8 cellular contexts compared by ENCODE assay signal in genomic region chr19:40605201-40605971, GRCh38. TPM values are rescaled to one million over a fixed set of nuclear protein-coding genes. Genes with fewer than 3 reads are reported as not detected.
DNase-seq lines count a peak whose midpoint lies in the region; ATAC-seq, FAIRE-seq and TF ChIP-seq lines count a peak whose summit lies in the region.

No MANE protein-coding gene starts in this region.

- H3K9ac ChIP-seq in MM.1S (ENCODE audit: low read length) (peak overlapping the region; percentile 65), astrocyte (ENCODE audit: low read length) (peak overlapping the region; percentile 33)

- H3K79me2 ChIP-seq in MM.1S (ENCODE audit: low read length), result no peaks in the 10 kb centered on the region
- no peaks in the 10 kb centered on the region for H3K79me2 ChIP-seq in astrocyte (ENCODE audit: insufficient read depth, low read length)

- H3K36me3 ChIP-seq in MM.1S (replicated peaks; ENCODE audit: insufficient read depth, low read length) (no peaks in the 10 kb centered on the region), astrocyte (ENCODE audit: insufficient read depth, low read length) (no peaks in the 10 kb centered on the region)

- TF ChIP-seq CTCF in 22Rv1 (IDR thresholded peaks at IDR 0.05) (peak; percentile 48), MM.1S (IDR thresholded peaks at IDR 0.05; ENCODE audit: low read length) (no peak; the same call in 1 of the 2 replicates), astrocyte (IDR thresholded peaks at IDR 0.05; ENCODE audit: insufficient read depth, low read depth, low read length) (no peak)

- H3K4me1 Mint-ChIP-seq in T-helper 17 cell, result peaks cover 53% of the 10 kb centered on the region
- H3K4me1 Mint-ChIP-seq in astrocyte (ENCODE audit: low read depth, unreplicated experiment), result peaks cover 11% of the 10 kb centered on the region

- H3F3A ChIP-seq in MM.1S (ENCODE audit: insufficient read depth, low read length), result peaks cover 27% of the 10 kb centered on the region

- H3K36me3 Mint-ChIP-seq in T-helper 17 cell (ENCODE audit: low read depth) (peaks cover 2% of the 10 kb centered on the region), astrocyte (ENCODE audit: low read depth, unreplicated experiment) (no peaks in the 10 kb centered on the region)

- H3K4me2 ChIP-seq in MM.1S (ENCODE audit: low read depth, low read length) (peak overlapping the region; percentile 99), astrocyte (ENCODE audit: low read length) (peak overlapping the region; percentile 89)

- H3K9me3 ChIP-seq in MM.1S (replicated peaks; ENCODE audit: insufficient read depth, low read length), result no peaks in the 10 kb centered on the region
- no peaks in the 10 kb centered on the region for H3K9me3 ChIP-seq in T-helper 17 cell (ENCODE audit: control insufficient read depth, low read length, poor library complexity, severe bottlenecking)
- H3K9me3 ChIP-seq in astrocyte (ENCODE audit: insufficient read depth, low read depth, low read length), result no peaks in the 10 kb centered on the region

- H3K4me1 ChIP-seq in MM.1S (ENCODE audit: low read length) (peaks cover 31% of the 10 kb centered on the region), astrocyte (ENCODE audit: insufficient read depth, low read length) (peaks cover 51% of the 10 kb centered on the region)

- H3K9me3 Mint-ChIP-seq in astrocyte (ENCODE audit: unreplicated experiment), result no peaks in the 10 kb centered on the region

- no peak for FAIRE-seq in astrocyte (lab: Jason Lieb, UNC)

- H3K27me3 ChIP-seq in MM.1S (replicated peaks; ENCODE audit: insufficient read depth, low read length) (peaks cover 13% of the 10 kb centered on the region), astrocyte (ENCODE audit: insufficient read depth, low read length) (no peaks in the 10 kb centered on the region)

- DNase-seq in MM.1S, result peak; percentile 97
- DNase-seq in T-helper 17 cell, result peak; percentile 68 to 83 (median 77)
- DNase-seq in astrocyte (ENCODE audit: low read depth), result peak; percentile 51

- H4K20me1 ChIP-seq in MM.1S (ENCODE audit: insufficient read depth, low read length), result no peaks in the 10 kb centered on the region
- H4K20me1 ChIP-seq in astrocyte (ENCODE audit: insufficient read depth, low read length), result peaks cover 4% of the 10 kb centered on the region

- H3K27me3 Mint-ChIP-seq in T-helper 17 cell (peaks cover 11% of the 10 kb centered on the region), astrocyte (ENCODE audit: low read depth, unreplicated experiment) (peaks cover 43% of the 10 kb centered on the region)

- H2AFZ ChIP-seq in MM.1S (ENCODE audit: low read length) (peak overlapping the region; percentile 98), astrocyte (ENCODE audit: low read depth, low read length) (peak overlapping the region; percentile 74)

- peak overlapping the region; percentile 91 for H3K4me3 Mint-ChIP-seq in T-helper 17 cell
- H3K4me3 Mint-ChIP-seq in astrocyte (ENCODE audit: unreplicated experiment), result peak overlapping the region; percentile 78

- ATAC-seq in GM18517 (IDR thresholded peaks at IDR 0.05; ENCODE audit: unreplicated experiment), result peak; percentile 36
- peak; percentile 60 for ATAC-seq in T-helper 17 cell
- ATAC-seq in HG03432 (IDR thresholded peaks at IDR 0.05; ENCODE audit: unreplicated experiment), result no peak

- H3K27ac Mint-ChIP-seq in T-helper 17 cell (peak overlapping the region; percentile 90), astrocyte (ENCODE audit: unreplicated experiment) (peak overlapping the region; percentile 34)

- H3K27ac ChIP-seq in 22Rv1, result peak overlapping the region; percentile 97
- H3K27ac ChIP-seq in MM.1S (ENCODE audit: low read length), result peak overlapping the region; percentile 79
- H3K27ac ChIP-seq in astrocyte (ENCODE audit: low read depth, low read length), result no peak overlapping the region
- H3K27ac ChIP-seq in skin epidermis, result peak overlapping the region; percentile 13 to 91 (median 78)

- no peaks in the 10 kb centered on the region for H3K9me2 ChIP-seq in MM.1S (replicated peaks; ENCODE audit: insufficient read depth, low read length)

- H3K4me3 ChIP-seq in MM.1S (ENCODE audit: low read length) (peak overlapping the region; percentile 87), astrocyte (ENCODE audit: insufficient read depth, low read depth, low read length) (peak overlapping the region; percentile 40), iPS-11a (ENCODE audit: low read depth, low read length) (peak overlapping the region; percentile 20), skin epidermis (peak overlapping the region; percentile 22 to 45 (median 42))

RNA-seq across cellular contexts. Expression of gene LTBP4, which starts 4.2 kb away (rescaled TPM):
- 100 to 1,000 TPM; 198 to 230 TPM for total RNA-seq in T-helper 17 cell
- total RNA-seq in astrocyte, result 46.9 and 63.5 TPM in 2 replicates

RNA-seq across cellular contexts. Expression of gene SHKBP1, which starts 28.7 kb away (rescaled TPM):
- total RNA-seq in T-helper 17 cell (100 to 1,000 TPM; 124 to 141 TPM), astrocyte (56.3 and 60.4 TPM in 2 replicates)

Comparison
In these comparisons a context has a peak if more than half of its experiments do, and no peak if none do; other contexts are left out.
1. H3K4me3 ChIP-seq: peak in every context shown above with its lines; median percentile 87 in MM.1S; 42 in skin epidermis; 40 in astrocyte; 20 in iPS-11a.